ENCODE assay signal across 11 cellular contexts in the genomic region with DNA sequence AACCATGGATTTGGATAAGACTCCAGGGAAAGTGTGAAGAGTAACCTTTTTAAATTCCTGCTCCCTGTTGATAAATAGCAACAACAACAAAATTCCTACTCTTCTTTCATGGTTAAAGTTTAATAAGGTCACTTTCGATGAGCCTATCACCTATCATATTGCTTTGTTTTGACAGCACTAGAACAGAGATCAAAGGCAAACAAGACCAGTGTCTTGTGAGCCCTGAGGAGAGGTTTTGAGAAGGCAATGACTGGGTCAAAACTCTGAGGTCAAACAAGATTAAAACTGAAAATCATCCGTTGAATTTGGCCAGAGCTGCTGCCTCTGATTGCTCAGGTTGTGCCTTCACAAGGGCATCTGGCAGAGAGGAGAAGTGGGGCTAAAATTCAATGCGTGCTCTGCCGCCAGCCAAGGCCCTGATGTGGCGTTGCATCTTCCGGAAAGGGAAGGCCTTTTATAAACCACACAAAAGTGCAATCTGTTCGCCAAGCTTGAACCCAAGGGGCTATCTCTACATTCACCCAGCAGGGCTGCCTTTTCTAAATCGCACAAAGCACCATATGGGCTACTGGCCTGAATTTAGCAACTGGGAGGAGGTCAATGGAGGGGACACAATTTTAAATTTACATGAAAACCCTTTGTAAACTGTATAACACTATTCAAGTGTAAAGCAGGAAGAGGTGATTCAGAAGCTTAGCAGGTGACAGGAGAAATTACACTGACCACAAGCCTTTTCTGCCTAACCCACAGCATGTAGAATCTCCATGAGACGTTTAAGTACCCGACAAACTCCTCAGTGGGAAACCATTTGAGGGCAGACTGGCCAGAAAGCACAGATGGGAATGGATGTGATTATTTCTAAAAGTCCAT.
A peak's percentile ranks its signal among the peaks of the same experiment; 100 is the strongest.
DNase-seq lines count a peak whose midpoint lies in the region; ATAC-seq and TF ChIP-seq lines count a peak whose summit lies in the region.
"Had no signal": no experiment of that assay in that cellular context is flagged by ENCODE, and none has a peak within 500 bp of the region (broad histone marks: within the 10 kb centered on the region; RNA-seq: fewer than 3 reads in every experiment).

No MANE protein-coding gene starts in this region.

- H3K36me3 ChIP-seq in GM23338 (ENCODE audit: insufficient read depth) (no peaks in the 10 kb centered on the region), osteoblast (ENCODE audit: insufficient read depth, low read length) (no peaks in the 10 kb centered on the region)

- H4K20me1 ChIP-seq in GM23338 (replicated peaks; ENCODE audit: insufficient read depth) (no peaks in the 10 kb centered on the region), osteoblast (ENCODE audit: insufficient read depth, low read length) (no peaks in the 10 kb centered on the region)

- H3K27me3 Mint-ChIP-seq in GM23338 (ENCODE audit: insufficient read depth, low read depth, poor library complexity) = peaks cover 2% of the 10 kb centered on the region
- H3K27me3 Mint-ChIP-seq: activated CD4-positive, alpha-beta T cell treated with anti-CD3 and anti-CD28 coated beads, Interleukin-2, amount 10 ng/mL, durations not matched to agents 24 days and 14 days had no signal

- H3K9me3 Mint-ChIP-seq in GM23338 = no peaks in the 10 kb centered on the region
- H3K9me3 Mint-ChIP-seq: activated CD4-positive, alpha-beta T cell treated with anti-CD3 and anti-CD28 coated beads, Interleukin-2, amount 10 ng/mL, durations not matched to agents 24 days and 14 days had no signal

- H3K27ac Mint-ChIP-seq in GM23338 = no peak overlapping the region
- H3K27ac Mint-ChIP-seq: activated CD4-positive, alpha-beta T cell treated with anti-CD3 and anti-CD28 coated beads, Interleukin-2, amount 10 ng/mL, durations not matched to agents 24 days and 14 days had no signal

- H2AFZ ChIP-seq in GM23338 = peak overlapping the region; percentile 34
- no peak overlapping the region for H2AFZ ChIP-seq in osteoblast (ENCODE audit: low read length)

- H3F3A ChIP-seq in GM23338 (replicated peaks; ENCODE audit: low read depth) = no peaks in the 10 kb centered on the region

- no peaks in the 10 kb centered on the region for H3K4me1 ChIP-seq in GM23338 (ENCODE audit: insufficient read depth)
- H3K4me1 ChIP-seq in osteoblast (ENCODE audit: insufficient read depth, low read length) = peaks cover 5% of the 10 kb centered on the region

- no peaks in the 10 kb centered on the region for H3K36me3 Mint-ChIP-seq in GM23338 (ENCODE audit: low read depth)

- H3K4me2 ChIP-seq in GM23338 (no peak overlapping the region), osteoblast (ENCODE audit: insufficient read depth, low read length) (no peak overlapping the region)

- H3K27ac ChIP-seq in GM23338 (ENCODE audit: low read depth) (no peak overlapping the region), osteoblast (ENCODE audit: low read depth, low read length) (no peak overlapping the region)

- peaks cover 10% of the 10 kb centered on the region for H3K4me1 Mint-ChIP-seq in GM23338
- H3K4me1 Mint-ChIP-seq: activated CD4-positive, alpha-beta T cell treated with anti-CD3 and anti-CD28 coated beads, Interleukin-2, amount 10 ng/mL, durations not matched to agents 24 days and 14 days had no signal

- H3K4me3 Mint-ChIP-seq in GM23338 = no peak overlapping the region
- H3K4me3 Mint-ChIP-seq: activated CD4-positive, alpha-beta T cell treated with anti-CD3 and anti-CD28 coated beads, Interleukin-2, amount 10 ng/mL, durations not matched to agents 24 days and 14 days had no signal

- H3K9me2 ChIP-seq in GM23338 (ENCODE audit: insufficient read depth) = 0 out of 2 replicates have a peak, but pooled peaks cover 5% of the 10 kb centered on the region

- H3K4me3 ChIP-seq in GM23338 (no peak overlapping the region), osteoblast (ENCODE audit: insufficient read depth, low read length) (no peak overlapping the region)

- TF ChIP-seq CTCF in GM23338 (conservative IDR thresholded peaks at IDR 0.05; ENCODE audit: low read depth in 2 of 2) (no peak), osteoblast (IDR thresholded peaks at IDR 0.05; ENCODE audit: extremely low read depth, low read depth, low read length) (no peak)

- DNase-seq in GM23338 (ENCODE audit: low spot score) = no peak
- peak; percentile 70 for DNase-seq in KG1 (lab: John Stamatoyannopoulos, UW)
- peak; percentile 71 for DNase-seq in kidney tubule cell (ENCODE audit: low spot score)
- no peak for DNase-seq in osteoblast (ENCODE audit: insufficient read length, low spot score, missing footprints)
- DNase-seq in LoVo (ENCODE audit: low spot score) = no peak
- DNase-seq in CD1c-positive myeloid dendritic cell (ENCODE audit: extremely low spot score) = no peak
- DNase-seq in islet precursor cell = no peak
- DNase-seq: activated CD4-positive, alpha-beta T cell treated with anti-CD3 and anti-CD28 coated beads, Interleukin-2, amount 10 ng/mL, durations not matched to agents 24 days and 14 days; DND-41; NCI-H1417 had no signal

- H3K9me3 ChIP-seq in osteoblast (ENCODE audit: low read depth, low read length) = no peaks in the 10 kb centered on the region

- ATAC-seq in GM18505 (IDR thresholded peaks at IDR 0.05; ENCODE audit: unreplicated experiment) (peak; percentile 66), GM23338 (no peak)

- H3K79me2 ChIP-seq in GM23338 (replicated peaks; ENCODE audit: insufficient read depth) = no peaks in the 10 kb centered on the region
- no peaks in the 10 kb centered on the region for H3K79me2 ChIP-seq in osteoblast (ENCODE audit: insufficient read depth, low read length)

- no peak for TF ChIP-seq POLR2A in GM18505 (IDR thresholded peaks at IDR 0.05; ENCODE audit: borderline replicate concordance, extremely low read depth, insufficient read depth, insufficient read length)

- no peaks in the 10 kb centered on the region for H3K27me3 ChIP-seq in GM23338 (ENCODE audit: insufficient read depth)
- peaks cover 12% of the 10 kb centered on the region for H3K27me3 ChIP-seq in osteoblast (ENCODE audit: insufficient read depth, low read length)

TF ChIP-seq in GM23338, 12 proteins besides CTCF, POLR2A, EP300 and RAD21 (continues in another document):
- TF ChIP-seq ZNF114 (CRISPR knock-in tag; IDR thresholded peaks at IDR 0.05) (no peak), ZNF331 (CRISPR knock-in tag; IDR thresholded peaks at IDR 0.05; ENCODE audit: low read depth) (no peak), EZH2 (IDR thresholded peaks at IDR 0.05; ENCODE audit: low read depth, unreplicated experiment) (no peak), STAT1 (IDR thresholded peaks at IDR 0.05; ENCODE audit: unreplicated experiment) (no peak), POLR2AphosphoS5 (IDR thresholded peaks at IDR 0.05; ENCODE audit: low read depth) (no peak)
- TF ChIP-seq, protein P1, sequence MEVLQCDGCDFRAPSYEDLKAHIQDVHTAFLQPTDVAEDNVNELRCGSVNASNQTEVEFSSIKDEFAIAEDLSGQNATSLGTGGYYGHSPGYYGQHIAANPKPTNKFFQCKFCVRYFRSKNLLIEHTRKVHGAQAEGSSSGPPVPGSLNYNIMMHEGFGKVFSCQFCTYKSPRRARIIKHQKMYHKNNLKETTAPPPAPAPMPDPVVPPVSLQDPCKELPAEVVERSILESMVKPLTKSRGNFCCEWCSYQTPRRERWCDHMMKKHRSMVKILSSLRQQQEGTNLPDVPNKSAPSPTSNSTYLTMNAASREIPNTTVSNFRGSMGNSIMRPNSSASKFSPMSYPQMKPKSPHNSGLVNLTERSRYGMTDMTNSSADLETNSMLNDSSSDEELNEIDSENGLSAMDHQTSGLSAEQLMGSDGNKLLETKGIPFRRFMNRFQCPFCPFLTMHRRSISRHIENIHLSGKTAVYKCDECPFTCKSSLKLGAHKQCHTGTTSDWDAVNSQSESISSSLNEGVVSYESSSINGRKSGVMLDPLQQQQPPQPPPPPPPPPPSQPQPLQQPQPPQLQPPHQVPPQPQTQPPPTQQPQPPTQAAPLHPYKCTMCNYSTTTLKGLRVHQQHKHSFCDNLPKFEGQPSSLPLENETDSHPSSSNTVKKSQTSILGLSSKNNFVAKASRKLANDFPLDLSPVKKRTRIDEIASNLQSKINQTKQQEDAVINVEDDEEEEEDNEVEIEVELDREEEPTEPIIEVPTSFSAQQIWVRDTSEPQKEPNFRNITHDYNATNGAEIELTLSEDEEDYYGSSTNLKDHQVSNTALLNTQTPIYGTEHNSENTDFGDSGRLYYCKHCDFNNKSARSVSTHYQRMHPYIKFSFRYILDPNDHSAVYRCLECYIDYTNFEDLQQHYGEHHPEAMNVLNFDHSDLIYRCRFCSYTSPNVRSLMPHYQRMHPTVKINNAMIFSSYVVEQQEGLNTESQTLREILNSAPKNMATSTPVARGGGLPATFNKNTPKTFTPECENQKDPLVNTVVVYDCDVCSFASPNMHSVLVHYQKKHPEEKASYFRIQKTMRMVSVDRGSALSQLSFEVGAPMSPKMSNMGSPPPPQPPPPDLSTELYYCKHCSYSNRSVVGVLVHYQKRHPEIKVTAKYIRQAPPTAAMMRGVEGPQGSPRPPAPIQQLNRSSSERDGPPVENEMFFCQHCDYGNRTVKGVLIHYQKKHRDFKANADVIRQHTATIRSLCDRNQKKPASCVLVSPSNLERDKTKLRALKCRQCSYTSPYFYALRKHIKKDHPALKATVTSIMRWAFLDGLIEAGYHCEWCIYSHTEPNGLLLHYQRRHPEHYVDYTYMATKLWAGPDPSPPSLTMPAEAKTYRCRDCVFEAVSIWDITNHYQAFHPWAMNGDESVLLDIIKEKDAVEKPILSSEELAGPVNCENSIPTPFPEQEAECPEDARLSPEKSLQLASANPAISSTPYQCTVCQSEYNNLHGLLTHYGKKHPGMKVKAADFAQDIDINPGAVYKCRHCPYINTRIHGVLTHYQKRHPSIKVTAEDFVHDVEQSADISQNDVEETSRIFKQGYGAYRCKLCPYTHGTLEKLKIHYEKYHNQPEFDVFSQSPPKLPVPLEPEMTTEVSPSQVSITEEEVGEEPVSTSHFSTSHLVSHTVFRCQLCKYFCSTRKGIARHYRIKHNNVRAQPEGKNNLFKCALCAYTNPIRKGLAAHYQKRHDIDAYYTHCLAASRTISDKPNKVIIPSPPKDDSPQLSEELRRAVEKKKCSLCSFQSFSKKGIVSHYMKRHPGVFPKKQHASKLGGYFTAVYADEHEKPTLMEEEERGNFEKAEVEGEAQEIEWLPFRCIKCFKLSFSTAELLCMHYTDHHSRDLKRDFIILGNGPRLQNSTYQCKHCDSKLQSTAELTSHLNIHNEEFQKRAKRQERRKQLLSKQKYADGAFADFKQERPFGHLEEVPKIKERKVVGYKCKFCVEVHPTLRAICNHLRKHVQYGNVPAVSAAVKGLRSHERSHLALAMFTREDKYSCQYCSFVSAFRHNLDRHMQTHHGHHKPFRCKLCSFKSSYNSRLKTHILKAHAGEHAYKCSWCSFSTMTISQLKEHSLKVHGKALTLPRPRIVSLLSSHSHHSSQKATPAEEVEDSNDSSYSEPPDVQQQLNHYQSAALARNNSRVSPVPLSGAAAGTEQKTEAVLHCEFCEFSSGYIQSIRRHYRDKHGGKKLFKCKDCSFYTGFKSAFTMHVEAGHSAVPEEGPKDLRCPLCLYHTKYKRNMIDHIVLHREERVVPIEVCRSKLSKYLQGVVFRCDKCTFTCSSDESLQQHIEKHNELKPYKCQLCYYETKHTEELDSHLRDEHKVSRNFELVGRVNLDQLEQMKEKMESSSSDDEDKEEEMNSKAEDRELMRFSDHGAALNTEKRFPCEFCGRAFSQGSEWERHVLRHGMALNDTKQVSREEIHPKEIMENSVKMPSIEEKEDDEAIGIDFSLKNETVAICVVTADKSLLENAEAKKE (CRISPR knock-in tag; IDR thresholded peaks at IDR 0.05) = no peak

Comparison
In these comparisons a context has a peak if more than half of its experiments do, and no peak if none do; other contexts are left out.
1. DNase-seq: peak in KG1 (single experiment) and kidney tubule cell (single experiment); none in GM23338 (single experiment), osteoblast (single experiment), LoVo (single experiment), CD1c-positive myeloid dendritic cell (single experiment) and islet precursor cell (single experiment).